35 cellular contexts compared by ENCODE assay signal in genomic region chr2:63710732-63711131, GRCh38.
"Had no signal": no experiment of that assay in that cellular context is flagged by ENCODE, and none has a peak within 500 bp of the region (broad histone marks: within the 10 kb centered on the region; RNA-seq: fewer than 3 reads in every experiment).

No MANE protein-coding gene starts in this region.

- H3K9me3 ChIP-seq: MG63 had no signal

- H3K9ac ChIP-seq: KMS-11 had no signal

- DNase-seq: Karpas-422, Kasumi-1, KBM-7, KG1, MG63, MM.1S, MV-4-11, NCI-H1048, NCI-H1092, NCI-H1092 treated with DMSO at 0.1 percent for 48 hours, NCI-H1105, NCI-H1105 treated with DMSO at 0.1 percent for 48 hours, NCI-H1417, NCI-H1417 treated with DMSO at 0.1 percent for 48 hours, NCI-H1436, NCI-H1436 treated with DMSO at 0.1 percent for 48 hours, NCI-H146, NCI-H1694, NCI-H1694 treated with DMSO at 0.1 percent for 48 hours, NCI-H187, NCI-H187 treated with DMSO at 0.1 percent for 48 hours, NCI-H1930, NCI-H2029, NCI-H2029 treated with DMSO at 0.1 percent for 48 hours, NCI-H2081, NCI-H2081 treated with DMSO at 0.1 percent for 48 hours, NCI-H2107, NCI-H2171, NCI-H2171 treated with DMSO at 0.1 percent for 48 hours, NCI-H2227 treated with DMSO at 0.1 percent for 48 hours, NCI-H226, NCI-H345, NCI-H446, NCI-H446 treated with DMSO at 0.1 percent for 48 hours had no signal

- H3K36me3 ChIP-seq: MG63 had no signal

- H3K27me3 ChIP-seq: MG63 had no signal

- H3K27ac ChIP-seq: KMS-11 had no signal

- H3K4me3 ChIP-seq: MG63 had no signal
